Comparison of ENCODE assay signal across 20 cellular contexts in genomic region chr18:12423393-12423792, GRCh38.
"Had no signal": no experiment of that assay in that cellular context is flagged by ENCODE, and none has a peak within 500 bp of the region (broad histone marks: within the 10 kb centered on the region; RNA-seq: fewer than 3 reads in every experiment).

No MANE protein-coding gene starts in this region.

- DNase-seq: effector memory CD4-positive, alpha-beta T cell; heart left ventricle; hippocampal formation; left ventricle myocardium superior; naive B cell; psoas muscle; retina; stimulated activated CD4-positive, alpha-beta T cell treated with anti-CD3 and anti-CD28 coated beads, Interleukin-15, amount 100 ng/mL, for 24 hours; stimulated activated CD4-positive, alpha-beta T cell treated with anti-CD3 and anti-CD28 coated beads, Interleukin-1b, Interleukin-23, amount 100 ng/mL, for 48 hours; stimulated activated CD4-positive, alpha-beta T cell treated with anti-CD3 and anti-CD28 coated beads, Interleukin-4, amount 100 ng/mL, for 4 hours; stimulated activated naive B cell treated with anti-CD40 and anti-IgM and Interleukin-4, amounts not matched to agents 10 μg/mL and 1 μg/mL and 100 μg/mL, for 72 hours; stimulated activated naive CD8-positive, alpha-beta T cell treated with anti-CD3 and anti-CD28 coated beads, Interleukin-15, amount 100 ng/mL, for 72 hours; testis had no signal

- H3K4me3 ChIP-seq: heart left ventricle, psoas muscle, spleen, testis, tibial nerve had no signal

- H3K36me3 ChIP-seq: neutrophil, spleen had no signal

- H3K27ac ChIP-seq: heart left ventricle, neutrophil, psoas muscle, spleen, testis had no signal

- H3K27me3 ChIP-seq: heart left ventricle, testis, tibial nerve had no signal

- ATAC-seq: esophagus mucosa; sciatic nerve; stimulated activated naive B cell treated with anti-CD40 and anti-IgM and Interleukin-4, amounts not matched to agents 10 μg/mL and 1 μg/mL and 100 μg/mL, for 72 hours; stimulated activated naive CD8-positive, alpha-beta T cell treated with anti-CD3 and anti-CD28 coated beads, Interleukin-15, amount 100 ng/mL, for 72 hours had no signal

- FAIRE-seq: endometrium, frontal cortex had no signal

- H3K9me3 ChIP-seq: neutrophil, psoas muscle, spleen, testis had no signal

- H3K4me1 ChIP-seq: psoas muscle had no signal
